7 cellular contexts compared by ENCODE assay signal in genomic region chr9:113454914-113455761, GRCh38. TPM values are rescaled to one million over a fixed set of nuclear protein-coding genes. Genes with fewer than 3 reads are reported as not detected.
DNase-seq lines count a peak whose midpoint lies in the region; ATAC-seq and TF ChIP-seq lines count a peak whose summit lies in the region.
"Had no signal": no experiment of that assay in that cellular context is flagged by ENCODE, and none has a peak within 500 bp of the region (broad histone marks: within the 10 kb centered on the region; RNA-seq: fewer than 3 reads in every experiment).

No MANE protein-coding gene starts in this region.

- H3K9me3 Mint-ChIP-seq in stimulated activated memory B cell treated with anti-CD40 and anti-IgM and Interleukin-4, amounts not matched to agents 10 μg/mL and 1 μg/mL and 100 μg/mL, for 72 hours = no peaks in the 10 kb centered on the region
- no peaks in the 10 kb centered on the region for H3K9me3 Mint-ChIP-seq in T-helper 2 cell treated with Interferon-gamma antibody and Interleukin-4, amounts not matched to agents 5 μg/mL and 100 μg/mL, for 36 hours

- DNase-seq in brain pericyte (ENCODE audit: low read depth, low spot score) (peak; percentile 25), omental fat pad (ENCODE audit: low spot score) (no peak)
- DNase-seq in T-helper 2 cell treated with Interferon-gamma antibody and Interleukin-4, amounts not matched to agents 5 μg/mL and 100 μg/mL, for 36 hours (ENCODE audit: low spot score) = no peak

- H3K27ac Mint-ChIP-seq in stimulated activated memory B cell treated with anti-CD40 and anti-IgM and Interleukin-4, amounts not matched to agents 10 μg/mL and 1 μg/mL and 100 μg/mL, for 72 hours = no peak overlapping the region
- H3K27ac Mint-ChIP-seq in T-helper 2 cell treated with Interferon-gamma antibody and Interleukin-4, amounts not matched to agents 5 μg/mL and 100 μg/mL, for 36 hours = no peak overlapping the region

- H3K4me1 ChIP-seq in HUES64 (ENCODE audit: insufficient read depth, low read length) = peaks cover 18% of the 10 kb centered on the region

- no peaks in the 10 kb centered on the region for H3K27me3 ChIP-seq in HUES64 (ENCODE audit: insufficient read depth, low read length)

- H3K36me3 Mint-ChIP-seq in stimulated activated memory B cell treated with anti-CD40 and anti-IgM and Interleukin-4, amounts not matched to agents 10 μg/mL and 1 μg/mL and 100 μg/mL, for 72 hours = no peaks in the 10 kb centered on the region
- no peaks in the 10 kb centered on the region for H3K36me3 Mint-ChIP-seq in T-helper 2 cell treated with Interferon-gamma antibody and Interleukin-4, amounts not matched to agents 5 μg/mL and 100 μg/mL, for 36 hours (ENCODE audit: low read depth)

- peak overlapping the region; percentile 28; the same call in 1 of the 2 replicates for H3K9ac ChIP-seq in HUES64 (ENCODE audit: low read depth, low read length)

- H3K27me3 Mint-ChIP-seq in stimulated activated memory B cell treated with anti-CD40 and anti-IgM and Interleukin-4, amounts not matched to agents 10 μg/mL and 1 μg/mL and 100 μg/mL, for 72 hours = no peaks in the 10 kb centered on the region
- H3K27me3 Mint-ChIP-seq in T-helper 2 cell treated with Interferon-gamma antibody and Interleukin-4, amounts not matched to agents 5 μg/mL and 100 μg/mL, for 36 hours (ENCODE audit: low read depth) = no peaks in the 10 kb centered on the region

- no peaks in the 10 kb centered on the region for H3K36me3 ChIP-seq in HUES64 (ENCODE audit: insufficient read depth, low read length)

- ATAC-seq in omental fat pad (ENCODE audit: low FRiP score) (peak; percentile 95), HG03354 (IDR thresholded peaks at IDR 0.05; ENCODE audit: poor library complexity, severe bottlenecking, unreplicated experiment) (no peak)
- no peak for ATAC-seq in stimulated activated memory B cell treated with anti-CD40 and anti-IgM and Interleukin-4, amounts not matched to agents 10 μg/mL and 1 μg/mL and 100 μg/mL, for 72 hours

- 72% methylated on average over 4 of the region's 5 CpGs for WGBS in HUES64

- no peak overlapping the region for H3K4me3 Mint-ChIP-seq in stimulated activated memory B cell treated with anti-CD40 and anti-IgM and Interleukin-4, amounts not matched to agents 10 μg/mL and 1 μg/mL and 100 μg/mL, for 72 hours
- no peak overlapping the region for H3K4me3 Mint-ChIP-seq in T-helper 2 cell treated with Interferon-gamma antibody and Interleukin-4, amounts not matched to agents 5 μg/mL and 100 μg/mL, for 36 hours

- H3K27ac ChIP-seq in HUES64 (ENCODE audit: low read depth, low read length) = peak overlapping the region; percentile 44

- no peaks in the 10 kb centered on the region for H3K9me3 ChIP-seq in HUES64 (ENCODE audit: insufficient read depth, low read depth, low read length)

- no peak for TF ChIP-seq CTCF in omental fat pad (IDR thresholded peaks at IDR 0.05)

- H3K4me3 ChIP-seq in HUES64 (ENCODE audit: low read length) = no peak overlapping the region

- H3K4me1 Mint-ChIP-seq in stimulated activated memory B cell treated with anti-CD40 and anti-IgM and Interleukin-4, amounts not matched to agents 10 μg/mL and 1 μg/mL and 100 μg/mL, for 72 hours = no peaks in the 10 kb centered on the region
- peaks cover 9% of the 10 kb centered on the region for H3K4me1 Mint-ChIP-seq in T-helper 2 cell treated with Interferon-gamma antibody and Interleukin-4, amounts not matched to agents 5 μg/mL and 100 μg/mL, for 36 hours (ENCODE audit: low read depth)

RNA-seq across cellular contexts. Expression of gene RGS3, which starts 8.4 kb away (rescaled TPM):
- polyA plus RNA-seq in HUES64 (2013, experiment 1 of 2) = 10.6 TPM
- 13.5 TPM for polyA plus RNA-seq in HUES64 (2013, experiment 2 of 2)
- 100 to 1,000 TPM in 2 of 4 donors, 10 to 100 TPM in 2; 76.0 to 169 (median 105) TPM for total RNA-seq in omental fat pad

RNA-seq across cellular contexts. Expression of gene C9orf43, which starts 44.6 kb away (rescaled TPM):
- polyA plus RNA-seq in HUES64 (2013, experiment 1 of 2) = 0.45 TPM
- polyA plus RNA-seq in HUES64 (2013, experiment 2 of 2) = 0.44 TPM
- under 1 TPM; 0.37 to 0.96 (median 0.53) TPM for total RNA-seq in omental fat pad
- total RNA-seq: epithelial cell of proximal tubule had no signal

RNA-seq across cellular contexts. Expression of gene POLE3, which starts 44.7 kb away (rescaled TPM):
- 77.1 TPM for polyA plus RNA-seq in HUES64 (2013, experiment 1 of 2)
- 71.5 TPM for polyA plus RNA-seq in HUES64 (2013, experiment 2 of 2)
- total RNA-seq in omental fat pad = 10 to 100 TPM; 29.1 to 59.4 (median 32.2) TPM

RNA-seq across cellular contexts. Expression of gene ALAD, which starts 54.1 kb away (rescaled TPM):
- polyA plus RNA-seq in HUES64 (2013, experiment 1 of 2) = 7.9 TPM
- polyA plus RNA-seq in HUES64 (2013, experiment 2 of 2) = 12.4 TPM
- 10 to 100 TPM; 24.7 to 28.9 (median 25.7) TPM for total RNA-seq in omental fat pad
